ENCODE assay signal across 8 cellular contexts in genomic region chr16:28824548-28824973, GRCh38. TPM values are rescaled to one million over a fixed set of nuclear protein-coding genes. Genes with fewer than 3 reads are reported as not detected.
DNase-seq lines count a peak whose midpoint lies in the region; ATAC-seq and TF ChIP-seq lines count a peak whose summit lies in the region.

No MANE protein-coding gene starts in this region.

- H3K9me2 ChIP-seq in Karpas-422 (replicated peaks; ENCODE audit: insufficient read depth, low read length): no peaks in the 10 kb centered on the region

- H3K9ac ChIP-seq in Karpas-422 (ENCODE audit: low read length): peak overlapping the region; percentile 89

- no peaks in the 10 kb centered on the region for H3K9me3 Mint-ChIP-seq in naive B cell

- TF ChIP-seq CTCF in AG04449 (IDR thresholded peaks at IDR 0.05; ENCODE audit: insufficient read depth, low read length, missing control alignments): no peak
- TF ChIP-seq CTCF in coronary artery (IDR thresholded peaks at IDR 0.05): no peak

- peak overlapping the region; percentile 97 to 100 (median 98) for H3K4me3 Mint-ChIP-seq in naive B cell

- H3K27ac ChIP-seq in Karpas-422 (ENCODE audit: low read length): peak overlapping the region; percentile 91
- H3K27ac ChIP-seq in coronary artery: peak overlapping the region; percentile 97 to 100

- DNase-seq in AG04449 (ENCODE audit: low read depth, low spot score) (no peak), Karpas-422 (no peak), coronary artery (ENCODE audit: low spot score) (no peak), naive B cell (no peak), NCI-H1436 treated with DMSO at 0.1 percent for 48 hours (lab: John Stamatoyannopoulos, UW) (no peak), A172 (ENCODE audit: low spot score) (no peak)
- no peak for DNase-seq in stimulated activated CD4-positive, alpha-beta T cell treated with anti-CD3 and anti-CD28 coated beads, Interleukin-1b, Interleukin-23, amount 100 ng/mL, for 48 hours

- peaks cover 63% of the 10 kb centered on the region for H3K79me2 ChIP-seq in Karpas-422 (ENCODE audit: low read length)

- no peaks in the 10 kb centered on the region for H3K27me3 ChIP-seq in Karpas-422 (ENCODE audit: low read length)

- ATAC-seq in naive B cell (ENCODE audit: low read depth in 2 of 2) (no peak), GM21447 (IDR thresholded peaks at IDR 0.05; ENCODE audit: unreplicated experiment) (no peak)

- no peaks in the 10 kb centered on the region for H3K27me3 Mint-ChIP-seq in naive B cell

- no peaks in the 10 kb centered on the region for H3K9me3 ChIP-seq in Karpas-422 (ENCODE audit: low read length)

- H3K4me3 ChIP-seq in AG04449 (ENCODE audit: low read depth, low read length) (peak overlapping the region; percentile 97), Karpas-422 (ENCODE audit: low read length) (peak overlapping the region; percentile 88), coronary artery (peak overlapping the region; percentile 100)

- CTCF ChIA-PET in AG04449 (lab: Yijun Ruan, JAX): interaction anchor here (2.0 kb wide), 1 partner anchor 120 kb away, joined by 6 read pairs; no protein-coding TSS in a partner anchor

- peak overlapping the region; percentile 96 for H3K4me2 ChIP-seq in Karpas-422 (ENCODE audit: low read depth, low read length, poor library complexity, severe bottlenecking)

- peaks cover 34% of the 10 kb centered on the region for H4K20me1 ChIP-seq in Karpas-422 (ENCODE audit: insufficient read depth, low read depth, low read length)

- POLR2A ChIA-PET in AG04449 (lab: Yijun Ruan, JAX): no interaction called here

- no peak overlapping the region for H2AFZ ChIP-seq in Karpas-422 (ENCODE audit: low read length)

- H3K27ac Mint-ChIP-seq in naive B cell: peak overlapping the region; percentile 98 to 100 (median 99)

- H3K36me3 ChIP-seq in Karpas-422 (ENCODE audit: insufficient read depth, low read length): peaks cover 46% of the 10 kb centered on the region

- H3K4me1 Mint-ChIP-seq in naive B cell: peaks cover 26 to 43% (median 36%) of the 10 kb centered on the region in 3 donors

- peaks cover 21% of the 10 kb centered on the region for H3K4me1 ChIP-seq in Karpas-422 (ENCODE audit: low read length)

- peaks cover 9 to 14% of the 10 kb centered on the region in 2 donors for H3K36me3 Mint-ChIP-seq in naive B cell

RNA-seq across cellular contexts. Expression of gene ATXN2L, which starts 1.8 kb away (rescaled TPM):
- total RNA-seq in Karpas-422 (2014; rRNA removed; shearing (Covaris generic); ENCODE audit: low replicate concordance): 116 and 162 TPM in 2 replicates
- 10 to 100 TPM in 5 of 6 donors, 1 to 10 TPM in 1; 3.6 to 38.2 (median 20.0) TPM for polyA plus RNA-seq in naive B cell (ENCODE audit: low read depth in 6 of 6)
- total RNA-seq in A172 (2014; rRNA removed; shearing (Covaris generic)): 39.4 and 40.0 TPM in 2 replicates

RNA-seq across cellular contexts. Expression of gene TUFM, which starts 21.6 kb away (rescaled TPM):
- 161 and 250 TPM in 2 replicates for total RNA-seq in Karpas-422 (2014; rRNA removed; shearing (Covaris generic); ENCODE audit: low replicate concordance)
- 100 to 1,000 TPM; 123 to 231 (median 129) TPM for polyA plus RNA-seq in naive B cell (ENCODE audit: low read depth in 6 of 6)
- 197 and 225 TPM in 2 replicates for total RNA-seq in A172 (2014; rRNA removed; shearing (Covaris generic))

RNA-seq across cellular contexts. Expression of gene SH2B1, which starts 39.1 kb away (rescaled TPM):
- 18.8 and 47.5 TPM in 2 replicates for total RNA-seq in Karpas-422 (2014; rRNA removed; shearing (Covaris generic); ENCODE audit: low replicate concordance)
- 1 to 10 TPM in 5 of 6 donors, under 1 TPM in 1; 1.00 to 4.7 (median 2.7) TPM for polyA plus RNA-seq in naive B cell (ENCODE audit: low read depth in 6 of 6)
- 17.1 and 19.3 TPM in 2 replicates for total RNA-seq in A172 (2014; rRNA removed; shearing (Covaris generic))

RNA-seq across cellular contexts. Expression of gene ATP2A1, which starts 53.7 kb away (rescaled TPM):
- total RNA-seq in Karpas-422 (2014; rRNA removed; shearing (Covaris generic); ENCODE audit: low replicate concordance): 0.75 and 4.4 TPM in 2 replicates
- polyA plus RNA-seq in naive B cell (ENCODE audit: low read depth in 6 of 6): not detected
- 0.14 and 1.1 TPM in 2 replicates for total RNA-seq in A172 (2014; rRNA removed; shearing (Covaris generic))
